Comparison of ENCODE assay signal across 8 cellular contexts in the genomic region with DNA sequence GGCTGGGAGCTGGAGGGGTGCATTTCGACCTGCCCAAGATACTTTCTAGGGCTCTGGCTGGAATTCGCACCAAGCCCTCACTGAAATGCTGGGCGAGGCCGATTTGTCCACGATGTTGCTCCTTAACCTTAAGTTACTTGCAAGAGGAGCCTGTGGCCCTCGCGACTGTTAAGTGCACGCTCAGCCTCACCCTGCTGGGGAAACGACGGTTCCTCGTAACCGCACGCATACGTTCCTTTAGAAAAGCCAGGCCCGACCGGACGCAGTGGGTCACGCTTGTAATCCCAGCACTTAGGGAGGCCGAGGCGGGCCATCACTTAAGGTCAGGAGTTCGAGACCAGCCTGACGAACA. TPM values are rescaled to one million over a fixed set of nuclear protein-coding genes. Genes with fewer than 3 reads are reported as not detected.
DNase-seq lines count a peak whose midpoint lies in the region; ATAC-seq, FAIRE-seq and TF ChIP-seq lines count a peak whose summit lies in the region.

No MANE protein-coding gene starts in this region.

- no peaks in the 10 kb centered on the region for H3K27me3 ChIP-seq in left lung

- H3K4me3 Mint-ChIP-seq in chondrocyte (ENCODE audit: unreplicated experiment), result peak overlapping the region; percentile 87
- peak overlapping the region; percentile 92 to 96 for H3K4me3 Mint-ChIP-seq in stimulated activated naive CD8-positive, alpha-beta T cell treated with anti-CD3 and anti-CD28 coated beads, Interleukin-15, amount 100 ng/mL, for 72 hours

- H3K9me3 Mint-ChIP-seq in chondrocyte (ENCODE audit: low read depth), result no peaks in the 10 kb centered on the region
- no peaks in the 10 kb centered on the region for H3K9me3 Mint-ChIP-seq in stimulated activated naive CD8-positive, alpha-beta T cell treated with anti-CD3 and anti-CD28 coated beads, Interleukin-15, amount 100 ng/mL, for 72 hours

- H3K36me3 Mint-ChIP-seq in chondrocyte (ENCODE audit: low read depth), result no peaks in the 10 kb centered on the region

- peaks cover 68% of the 10 kb centered on the region for H3K79me2 ChIP-seq in OCI-LY7 (ENCODE audit: insufficient read depth, low read depth, low read length)

- intact Hi-C loops in OCI-LY7 (cut with micrococcal nuclease; ENCODE audit: unreplicated experiment), result loop anchor here (2.0 to 5.0 kb wide), 3 partner anchors 71 to 165 kb away; a partner anchor contains a TSS
- intact Hi-C loops in left lung (cut with DNase I), result no loop called here

- H3K4me1 ChIP-seq in OCI-LY7 (ENCODE audit: insufficient read depth, low read length, poor library complexity, severe bottlenecking) (peaks cover 20% of the 10 kb centered on the region), left lung (peaks cover 23 to 55% of the 10 kb centered on the region in 2 donors)

- DNase-seq in AG04449 (ENCODE audit: low read depth, low spot score) (no peak), OCI-LY7 (ENCODE audit: low spot score) (peak; percentile 83), chondrocyte (ENCODE audit: low spot score) (no peak), left lung (no peak), NCI-H748 (lab: John Stamatoyannopoulos, UW; ENCODE audit: unreplicated experiment) (no peak), GM19239 (ENCODE audit: insufficient read length, low spot score) (no peak)
- no peak for DNase-seq in stimulated activated naive CD8-positive, alpha-beta T cell treated with anti-CD3 and anti-CD28 coated beads, Interleukin-15, amount 100 ng/mL, for 72 hours

- H3K27ac ChIP-seq in OCI-LY7 (ENCODE audit: low read depth, low read length, poor library complexity, severe bottlenecking) (peak overlapping the region; percentile 87), left lung (peak overlapping the region; percentile 98 to 99)

- peak overlapping the region; percentile 90 for H3K4me2 ChIP-seq in OCI-LY7 (ENCODE audit: low read length)

- H3K27ac Mint-ChIP-seq in chondrocyte (ENCODE audit: unreplicated experiment), result peak overlapping the region; percentile 89
- H3K27ac Mint-ChIP-seq in stimulated activated naive CD8-positive, alpha-beta T cell treated with anti-CD3 and anti-CD28 coated beads, Interleukin-15, amount 100 ng/mL, for 72 hours, result peak overlapping the region; percentile 94 to 95

- no peak for TF ChIP-seq CTCF in AG04449 (IDR thresholded peaks at IDR 0.05; ENCODE audit: insufficient read depth, low read length, missing control alignments)
- TF ChIP-seq CTCF in OCI-LY7 (conservative IDR thresholded peaks at IDR 0.05; ENCODE audit: low read length), result no peak; the same call in 1 of the 2 replicates
- TF ChIP-seq CTCF in chondrocyte (IDR thresholded peaks at IDR 0.05), result no peak
- TF ChIP-seq CTCF in left lung (IDR thresholded peaks at IDR 0.05), result no peak

- peaks cover 16% of the 10 kb centered on the region; the same call in 1 of the 2 replicates for H4K20me1 ChIP-seq in OCI-LY7 (ENCODE audit: insufficient read depth, low read length)

- H3K36me3 ChIP-seq in OCI-LY7 (ENCODE audit: insufficient read depth, low read length) (peaks cover 14% of the 10 kb centered on the region), left lung (no peaks in the 10 kb centered on the region)

- POLR2A ChIA-PET in AG04449 (lab: Yijun Ruan, JAX), result interaction anchor here (1.0 to 1.8 kb wide), 5 partner anchors 8 to 223 kb away, joined by 4 to 5 read pairs (median 4); a partner anchor contains a TSS
- POLR2A ChIA-PET in OCI-LY7 (lab: Charles Lee), result interaction anchor here (0.7 to 1.3 kb wide), 4 partner anchors 8 to 222 kb away, joined by 3 to 5 read pairs (median 3); no protein-coding TSS in a partner anchor

- no TSS peak for BruUV-seq in OCI-LY7 (replicated peaks; lab: Mats Ljungman, UMichigan)

- peaks cover 4% of the 10 kb centered on the region; the same call in 1 of the 2 replicates for H3K9me3 ChIP-seq in OCI-LY7 (ENCODE audit: low read length)
- no peaks in the 10 kb centered on the region for H3K9me3 ChIP-seq in left lung

- peak overlapping the region; percentile 77 for H3K4me3 ChIP-seq in AG04449 (ENCODE audit: low read depth, low read length)
- H3K4me3 ChIP-seq in OCI-LY7 (ENCODE audit: low read depth, low read length, poor library complexity, severe bottlenecking), result peak overlapping the region; percentile 75
- peak overlapping the region; percentile 96 for H3K4me3 ChIP-seq in left lung

- no peaks in the 10 kb centered on the region for H3K27me3 Mint-ChIP-seq in chondrocyte (ENCODE audit: low read depth)
- no peaks in the 10 kb centered on the region for H3K27me3 Mint-ChIP-seq in stimulated activated naive CD8-positive, alpha-beta T cell treated with anti-CD3 and anti-CD28 coated beads, Interleukin-15, amount 100 ng/mL, for 72 hours

- ATAC-seq in GM19395 (IDR thresholded peaks at IDR 0.05; ENCODE audit: unreplicated experiment) (peak; percentile 5), left lung (peak; percentile 35)
- ATAC-seq in stimulated activated naive CD8-positive, alpha-beta T cell treated with anti-CD3 and anti-CD28 coated beads, Interleukin-15, amount 100 ng/mL, for 72 hours, result no peak

- H3K9me2 ChIP-seq in OCI-LY7 (ENCODE audit: insufficient read depth, low read length), result no peaks in the 10 kb centered on the region

- FAIRE-seq in GM19239 (lab: Jason Lieb, UNC), result no peak

- H3K4me1 Mint-ChIP-seq in chondrocyte (ENCODE audit: low read depth), result peaks cover 49% of the 10 kb centered on the region
- peaks cover 33% of the 10 kb centered on the region for H3K4me1 Mint-ChIP-seq in stimulated activated naive CD8-positive, alpha-beta T cell treated with anti-CD3 and anti-CD28 coated beads, Interleukin-15, amount 100 ng/mL, for 72 hours

- H2AFZ ChIP-seq in OCI-LY7 (ENCODE audit: low read length), result peak overlapping the region; percentile 77

- CTCF ChIA-PET in AG04449 (lab: Yijun Ruan, JAX) (interaction anchor here (1.0 to 2.7 kb wide), 7 partner anchors 8 to 148 kb away, joined by 3 to 9 read pairs (median 4); a partner anchor contains a TSS), OCI-LY7 (lab: Charles Lee; ENCODE audit: unreplicated experiment) (no interaction called here)

RNA-seq across cellular contexts. Expression of a gene that starts 0.6 kb away (rescaled TPM):
- 68.0 and 80.6 TPM in 2 replicates for total RNA-seq in OCI-LY7 (2014; rRNA removed; shearing (Covaris generic))
- total RNA-seq in OCI-LY7 (2022) (134 and 157 TPM in 2 replicates), chondrocyte (102 to 115 TPM (median 108 TPM) in 3 replicates), left lung (100 to 1,000 TPM; 116 to 139 TPM)

RNA-seq across cellular contexts. Expression of a gene that starts 1.1 kb away (rescaled TPM):
- 38.1 and 39.4 TPM in 2 replicates for total RNA-seq in OCI-LY7 (2014; rRNA removed; shearing (Covaris generic))
- total RNA-seq in OCI-LY7 (2022) (43.6 and 50.0 TPM in 2 replicates), chondrocyte (15.9 to 21.9 TPM (median 19.1 TPM) in 3 replicates), left lung (10 to 100 TPM; 15.9 to 27.9 TPM)
